ENCODE assay signal across 8 cellular contexts in genomic region chr2:204177977-204178522, GRCh38.
DNase-seq lines count a peak whose midpoint lies in the region; ATAC-seq and TF ChIP-seq lines count a peak whose summit lies in the region.

No MANE protein-coding gene starts in this region.

- H3K4me3 ChIP-seq in GM12875 (ENCODE audit: low read depth, low read length) (no peak overlapping the region), HCT116 (replicated peaks in 1 of 2; ENCODE audit: low read depth in 1 of 2, low read length in 2 of 2) (no peak overlapping the region), heart left ventricle (no peak overlapping the region)

- H3K9me3 Mint-ChIP-seq in activated T-helper 1 cell treated with anti-CD3 and anti-CD28 coated beads, Interleukin-12 subunit alpha, Interleukin-12 subunit beta, Interleukin-2, Interleukin-4 antibody, amounts not matched to agents 30 ng/mL and 10 ng/mL and 1 ng/mL, durations not matched to agents 14 hours and 24 hours and 36 hours, result no peaks in the 10 kb centered on the region

- H3K79me2 ChIP-seq in HCT116 (ENCODE audit: insufficient read depth, low read length), result no peaks in the 10 kb centered on the region

- H3K27ac Mint-ChIP-seq in activated T-helper 1 cell treated with anti-CD3 and anti-CD28 coated beads, Interleukin-12 subunit alpha, Interleukin-12 subunit beta, Interleukin-2, Interleukin-4 antibody, amounts not matched to agents 30 ng/mL and 10 ng/mL and 1 ng/mL, durations not matched to agents 14 hours and 24 hours and 36 hours, result no peak overlapping the region

- H3K9ac ChIP-seq in HCT116 (ENCODE audit: low read length), result no peak overlapping the region

- BruUV-seq in HCT116 (replicated peaks; lab: Mats Ljungman, UMichigan), result no TSS peak

- ATAC-seq in HCT116, result peak; percentile 91
- ATAC-seq in heart left ventricle, result peak in 2 of 4 donors; percentile 50 to 70
- ATAC-seq in HG03039 (IDR thresholded peaks at IDR 0.05; ENCODE audit: unreplicated experiment), result no peak

- H4K20me1 ChIP-seq in HCT116 (ENCODE audit: insufficient read depth), result no peaks in the 10 kb centered on the region

- POLR2A ChIA-PET in HCT116 (lab: Charles Lee), result no interaction called here

- 50 to 63% (median 54%) methylated on average over 3 of the region's 3 CpGs for WGBS in heart left ventricle, 4 donors

- no peak overlapping the region for H3K27ac ChIP-seq in HCT116 (ENCODE audit: low read depth, low read length)
- no peak overlapping the region for H3K27ac ChIP-seq in heart left ventricle

- H3K27me3 Mint-ChIP-seq in activated T-helper 1 cell treated with anti-CD3 and anti-CD28 coated beads, Interleukin-12 subunit alpha, Interleukin-12 subunit beta, Interleukin-2, Interleukin-4 antibody, amounts not matched to agents 30 ng/mL and 10 ng/mL and 1 ng/mL, durations not matched to agents 14 hours and 24 hours and 36 hours (ENCODE audit: insufficient read depth), result peaks cover 17% of the 10 kb centered on the region

- no peak overlapping the region for H2AFZ ChIP-seq in HCT116 (ENCODE audit: low read depth, low read length, poor library complexity, severe bottlenecking)

- H3K4me2 ChIP-seq in HCT116 (ENCODE audit: low read length), result no peak overlapping the region

- H3K4me1 ChIP-seq in HCT116 (ENCODE audit: control insufficient read depth in 1 of 2, insufficient read depth in 2 of 2, low read length in 2 of 2) (no peaks in the 10 kb centered on the region), heart left ventricle (peaks cover 0 to 15% (median 0%) of the 10 kb centered on the region in 12 donors)

- H3K4me1 Mint-ChIP-seq in activated T-helper 1 cell treated with anti-CD3 and anti-CD28 coated beads, Interleukin-12 subunit alpha, Interleukin-12 subunit beta, Interleukin-2, Interleukin-4 antibody, amounts not matched to agents 30 ng/mL and 10 ng/mL and 1 ng/mL, durations not matched to agents 14 hours and 24 hours and 36 hours (ENCODE audit: low read depth), result no peaks in the 10 kb centered on the region

- no peaks in the 10 kb centered on the region for H3K36me3 ChIP-seq in HCT116 (ENCODE audit: control insufficient read depth in 1 of 2, insufficient read depth in 2 of 2, low read length in 2 of 2)
- no peaks in the 10 kb centered on the region for H3K36me3 ChIP-seq in heart left ventricle

- peak; percentile 50 for TF ChIP-seq RAD21 in HCT116 (IDR thresholded peaks at IDR 0.05; ENCODE audit: low read depth)

- no peak overlapping the region for H3K4me3 Mint-ChIP-seq in activated T-helper 1 cell treated with anti-CD3 and anti-CD28 coated beads, Interleukin-12 subunit alpha, Interleukin-12 subunit beta, Interleukin-2, Interleukin-4 antibody, amounts not matched to agents 30 ng/mL and 10 ng/mL and 1 ng/mL, durations not matched to agents 14 hours and 24 hours and 36 hours

- H3K27me3 ChIP-seq in HCT116 (ENCODE audit: insufficient read depth, low read length), result no peaks in the 10 kb centered on the region
- H3K27me3 ChIP-seq in heart left ventricle, result peaks cover 0 to 8% (median 0%) of the 10 kb centered on the region in 9 donors

- TF ChIP-seq CTCF in GM12875 (IDR thresholded peaks at IDR 0.05; ENCODE audit: borderline replicate concordance, insufficient read depth, low read depth, low read length) (peak; percentile 68), HCT116 (IDR thresholded peaks at IDR 0.05 in 2 of 3, conservative IDR thresholded peaks at IDR 0.05 in 1 of 3; ENCODE audit: borderline replicate concordance in 1 of 3, insufficient read depth in 1 of 3, low read depth in 2 of 3, low read length in 2 of 3) (peak; percentile 51 to 80 (median 79); a peak in 5 of 6 replicates), heart left ventricle (IDR thresholded peaks at IDR 0.05) (peak; percentile 55 to 78 (median 66))

- TF ChIP-seq POLR2A in HCT116 (IDR thresholded peaks at IDR 0.05; ENCODE audit: borderline replicate concordance, extremely low read depth, insufficient read depth, insufficient read length) (no peak), heart left ventricle (IDR thresholded peaks at IDR 0.05) (no peak)

- CTCF ChIA-PET in HCT116 (lab: Charles Lee), result interaction anchor here (0.8 to 1.5 kb wide), 13 partner anchors 11 to 154 kb away, joined by 3 to 19 read pairs (median 4); no protein-coding TSS in a partner anchor

- H3K9me3 ChIP-seq in HCT116 (ENCODE audit: control insufficient read depth in 1 of 2, insufficient read depth in 1 of 2, low read depth in 1 of 2, low read length in 2 of 2) (no peaks in the 10 kb centered on the region), heart left ventricle (no peaks in the 10 kb centered on the region)

- DNase-seq in HCT116 (ENCODE audit: low read depth, low spot score) (peak; percentile 19), OCI-M1 (lab: John Stamatoyannopoulos, UW) (peak; percentile 57), heart left ventricle (peak; percentile 19 to 62 (median 40)), COR-L47 (lab: John Stamatoyannopoulos, UW) (no peak)
- peak; percentile 51 for DNase-seq in activated T-helper 1 cell treated with anti-CD3 and anti-CD28 coated beads, Interleukin-12 subunit alpha, Interleukin-12 subunit beta, Interleukin-2, Interleukin-4 antibody, amounts not matched to agents 30 ng/mL and 10 ng/mL and 1 ng/mL, durations not matched to agents 14 hours and 24 hours and 36 hours (ENCODE audit: low spot score)
- DNase-seq in stimulated activated CD4-positive, alpha-beta T cell treated with anti-CD3 and anti-CD28 coated beads, Interleukin-12 subunit alpha, Interleukin-12 subunit beta, amount 100 ng/mL, for 48 hours (ENCODE audit: low read depth in 2 of 3, low spot score in 1 of 3), result peak; percentile 48 to 77 (median 58)

- H3K9me2 ChIP-seq in HCT116 (ENCODE audit: insufficient read depth), result no peaks in the 10 kb centered on the region

- no peaks in the 10 kb centered on the region for H3K36me3 Mint-ChIP-seq in activated T-helper 1 cell treated with anti-CD3 and anti-CD28 coated beads, Interleukin-12 subunit alpha, Interleukin-12 subunit beta, Interleukin-2, Interleukin-4 antibody, amounts not matched to agents 30 ng/mL and 10 ng/mL and 1 ng/mL, durations not matched to agents 14 hours and 24 hours and 36 hours (ENCODE audit: low read depth)

- intact Hi-C loops in HCT116 (cut with micrococcal nuclease) (loop anchor here (1.0 kb wide), 2 partner anchors 33 to 154 kb away; no protein-coding TSS in a partner anchor), heart left ventricle (cut with DNase I) (loop anchor here in 4 of 10 donors (1.0 to 5.0 kb wide), 6 partner anchors 33 to 156 kb away; no protein-coding TSS in a partner anchor)
- intact Hi-C loops in activated T-helper 1 cell treated with anti-CD3 and anti-CD28 coated beads, Interleukin-12 subunit alpha, Interleukin-12 subunit beta, Interleukin-2, Interleukin-4 antibody, amounts not matched to agents 30 ng/mL and 10 ng/mL and 1 ng/mL, durations not matched to agents 14 hours and 24 hours and 36 hours (cut with micrococcal nuclease), result loop anchor here (1.0 kb wide), 5 partner anchors 33 to 249 kb away; no protein-coding TSS in a partner anchor

- RAD21 ChIA-PET in HCT116 (lab: Charles Lee; ENCODE audit: low non-redundant PET in 1 of 2, low total read pairs in 2 of 2, uncharacterized antibody in 2 of 2, unreplicated experiment in 2 of 2), result no interaction called here

TF ChIP-seq in HCT116, 20 proteins besides CTCF, POLR2A, EP300 and RAD21 (continues in another document):
- TF ChIP-seq, protein P1, sequence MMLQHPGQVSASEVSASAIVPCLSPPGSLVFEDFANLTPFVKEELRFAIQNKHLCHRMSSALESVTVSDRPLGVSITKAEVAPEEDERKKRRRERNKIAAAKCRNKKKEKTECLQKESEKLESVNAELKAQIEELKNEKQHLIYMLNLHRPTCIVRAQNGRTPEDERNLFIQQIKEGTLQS (IDR thresholded peaks at IDR 0.05), result no peak
- TF ChIP-seq ZFX (IDR thresholded peaks at IDR 0.05), result no peak
- TF ChIP-seq SP1 (IDR thresholded peaks at IDR 0.05; ENCODE audit: low read depth), result no peak
- no peak for TF ChIP-seq EZH2 (IDR thresholded peaks at IDR 0.05)
- TF ChIP-seq, protein P2, sequence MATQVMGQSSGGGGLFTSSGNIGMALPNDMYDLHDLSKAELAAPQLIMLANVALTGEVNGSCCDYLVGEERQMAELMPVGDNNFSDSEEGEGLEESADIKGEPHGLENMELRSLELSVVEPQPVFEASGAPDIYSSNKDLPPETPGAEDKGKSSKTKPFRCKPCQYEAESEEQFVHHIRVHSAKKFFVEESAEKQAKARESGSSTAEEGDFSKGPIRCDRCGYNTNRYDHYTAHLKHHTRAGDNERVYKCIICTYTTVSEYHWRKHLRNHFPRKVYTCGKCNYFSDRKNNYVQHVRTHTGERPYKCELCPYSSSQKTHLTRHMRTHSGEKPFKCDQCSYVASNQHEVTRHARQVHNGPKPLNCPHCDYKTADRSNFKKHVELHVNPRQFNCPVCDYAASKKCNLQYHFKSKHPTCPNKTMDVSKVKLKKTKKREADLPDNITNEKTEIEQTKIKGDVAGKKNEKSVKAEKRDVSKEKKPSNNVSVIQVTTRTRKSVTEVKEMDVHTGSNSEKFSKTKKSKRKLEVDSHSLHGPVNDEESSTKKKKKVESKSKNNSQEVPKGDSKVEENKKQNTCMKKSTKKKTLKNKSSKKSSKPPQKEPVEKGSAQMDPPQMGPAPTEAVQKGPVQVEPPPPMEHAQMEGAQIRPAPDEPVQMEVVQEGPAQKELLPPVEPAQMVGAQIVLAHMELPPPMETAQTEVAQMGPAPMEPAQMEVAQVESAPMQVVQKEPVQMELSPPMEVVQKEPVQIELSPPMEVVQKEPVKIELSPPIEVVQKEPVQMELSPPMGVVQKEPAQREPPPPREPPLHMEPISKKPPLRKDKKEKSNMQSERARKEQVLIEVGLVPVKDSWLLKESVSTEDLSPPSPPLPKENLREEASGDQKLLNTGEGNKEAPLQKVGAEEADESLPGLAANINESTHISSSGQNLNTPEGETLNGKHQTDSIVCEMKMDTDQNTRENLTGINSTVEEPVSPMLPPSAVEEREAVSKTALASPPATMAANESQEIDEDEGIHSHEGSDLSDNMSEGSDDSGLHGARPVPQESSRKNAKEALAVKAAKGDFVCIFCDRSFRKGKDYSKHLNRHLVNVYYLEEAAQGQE (IDR thresholded peaks at IDR 0.05; ENCODE audit: low read depth), result no peak
- no peak for TF ChIP-seq ZBTB33 (IDR thresholded peaks at IDR 0.05; ENCODE audit: extremely low read depth, insufficient replicate concordance, low read length)
